In the genomic region with DNA sequence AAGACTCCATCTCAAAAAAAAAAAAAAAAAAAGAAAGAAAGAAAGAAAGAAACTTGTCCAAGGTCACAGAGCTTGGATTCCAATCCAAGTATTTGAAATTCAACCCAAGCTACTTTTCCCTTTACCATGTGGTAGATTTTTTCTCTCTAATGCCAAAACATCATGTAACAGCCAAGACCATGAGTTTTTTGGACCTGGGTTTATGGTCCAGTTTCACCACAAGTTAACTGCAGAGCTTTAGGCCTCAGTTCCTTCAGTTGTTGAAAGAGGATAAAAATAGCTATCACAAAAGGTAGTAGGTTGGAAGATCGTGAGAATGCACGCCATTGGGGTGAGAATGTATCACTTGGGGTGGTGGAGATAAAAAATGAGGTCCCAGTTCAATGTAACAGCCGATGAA, we compare ENCODE assay signal across 18 cellular contexts.
"Had no signal": no experiment of that assay in that cellular context is flagged by ENCODE, and none has a peak within 500 bp of the region (broad histone marks: within the 10 kb centered on the region; RNA-seq: fewer than 3 reads in every experiment).

No MANE protein-coding gene starts in this region.

- H3K4me2 ChIP-seq: neural progenitor cell had no signal

- ATAC-seq: activated naive CD4-positive, alpha-beta T cell treated with anti-CD3 and anti-CD28 coated beads, Interleukin-2, amount 50 U/mL, for 72 hours; foreskin keratinocyte; sciatic nerve had no signal

- H3K4me3 Mint-ChIP-seq: activated CD4-positive, alpha-beta T cell treated with anti-CD3 and anti-CD28 coated beads, Interleukin-2, amount 10 ng/mL, durations not matched to agents 7 days and 5 days; mesothelial cell of epicardium; neural progenitor cell; T-helper 2 cell treated with Interferon-gamma antibody and Interleukin-4, amounts not matched to agents 5 μg/mL and 100 μg/mL, for 36 hours; type B pancreatic cell had no signal

- H2AFZ ChIP-seq: neural progenitor cell had no signal

- H3K36me3 ChIP-seq: neural progenitor cell, spleen had no signal

- H3K9me3 ChIP-seq: SJSA1, spleen had no signal

- H3K27ac Mint-ChIP-seq: activated CD4-positive, alpha-beta T cell treated with anti-CD3 and anti-CD28 coated beads, Interleukin-2, amount 10 ng/mL, durations not matched to agents 7 days and 5 days; activated naive CD4-positive, alpha-beta T cell treated with anti-CD3 and anti-CD28 coated beads, Interleukin-2, amount 50 U/mL, for 72 hours; mesothelial cell of epicardium; neural progenitor cell; type B pancreatic cell had no signal

- H3K27me3 Mint-ChIP-seq: activated CD4-positive, alpha-beta T cell treated with anti-CD3 and anti-CD28 coated beads, Interleukin-2, amount 10 ng/mL, durations not matched to agents 7 days and 5 days; type B pancreatic cell had no signal

- H3K9me3 Mint-ChIP-seq: activated CD4-positive, alpha-beta T cell treated with anti-CD3 and anti-CD28 coated beads, Interleukin-2, amount 10 ng/mL, durations not matched to agents 7 days and 5 days; activated naive CD4-positive, alpha-beta T cell treated with anti-CD3 and anti-CD28 coated beads, Interleukin-2, amount 50 U/mL, for 72 hours; mesothelial cell of epicardium; neural progenitor cell; T-helper 2 cell treated with Interferon-gamma antibody and Interleukin-4, amounts not matched to agents 5 μg/mL and 100 μg/mL, for 36 hours; type B pancreatic cell had no signal

- DNase-seq: activated CD4-positive, alpha-beta T cell treated with anti-CD3 and anti-CD28 coated beads, Interleukin-2, amount 10 ng/mL, durations not matched to agents 7 days and 5 days; activated CD4-positive, CD25-positive, alpha-beta regulatory T cell; activated CD8-positive, alpha-beta memory T cell treated with anti-CD3 and anti-CD28 coated beads for 24 hours; activated effector memory CD4-positive, alpha-beta T cell treated with Interleukin-2 at 50 U/mL for 16 hours; activated T-cell treated with anti-CD3 and anti-CD28 coated beads for 4 hours; cortex of kidney; effector CD4-positive, alpha-beta T cell; foreskin keratinocyte; head of caudate nucleus; spleen had no signal

- H3K27ac ChIP-seq: neural progenitor cell, SJSA1, spleen had no signal

- H3K27me3 ChIP-seq: foreskin keratinocyte, neural progenitor cell, SJSA1, spleen had no signal

- H3K9ac ChIP-seq: neural progenitor cell had no signal

- H3K4me3 ChIP-seq: lung, neural progenitor cell, SJSA1, spleen had no signal
